In the genomic region with DNA sequence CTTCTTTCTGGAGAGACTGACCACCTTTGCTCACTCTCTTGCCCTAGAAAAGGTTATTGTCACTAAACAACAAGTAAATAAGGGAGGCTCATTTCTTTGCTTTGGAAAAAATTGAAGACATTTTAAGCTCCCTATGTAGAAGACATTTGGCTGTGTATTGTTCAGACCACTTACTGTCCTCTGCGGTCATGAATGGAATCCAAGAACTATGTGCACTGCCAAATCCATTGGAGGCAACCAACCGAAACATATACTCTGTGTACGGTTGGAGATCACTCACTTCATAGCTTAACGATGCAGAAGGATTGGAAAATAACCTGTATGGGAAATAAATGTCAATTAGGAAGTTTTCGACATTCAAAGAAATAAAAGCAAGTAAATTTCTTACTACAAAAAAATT, we compare ENCODE assay signal across 11 cellular contexts.
"Had no signal": no experiment of that assay in that cellular context is flagged by ENCODE, and none has a peak within 500 bp of the region (broad histone marks: within the 10 kb centered on the region; RNA-seq: fewer than 3 reads in every experiment).

No MANE protein-coding gene starts in this region.

- DNase-seq: activated CD4-positive, alpha-beta T cell treated with anti-CD3 and anti-CD28 coated beads for 1 hour; activated CD4-positive, alpha-beta T cell treated with anti-CD3 and anti-CD28 coated beads, Interleukin-2, amount 50 U/mL, for 4 hours; activated naive CD4-positive, alpha-beta T cell treated with anti-CD3 and anti-CD28 coated beads, Interleukin-2, amount 10 ng/mL, durations not matched to agents 7 days and 5 days; activated T-cell treated with anti-CD3 and anti-CD28 coated beads, Interleukin-2, amount 50 U/mL, for 1 hour; dorsolateral prefrontal cortex; endodermal cell; islet precursor cell; left ventricle myocardium superior; naive thymus-derived CD8-positive, alpha-beta T cell; stimulated activated CD4-positive, alpha-beta T cell treated with anti-CD3 and anti-CD28 coated beads, Interleukin-2, amount 100 ng/mL, for 48 hours; T1000 had no signal
